10 cellular contexts compared by ENCODE assay signal in the genomic region with DNA sequence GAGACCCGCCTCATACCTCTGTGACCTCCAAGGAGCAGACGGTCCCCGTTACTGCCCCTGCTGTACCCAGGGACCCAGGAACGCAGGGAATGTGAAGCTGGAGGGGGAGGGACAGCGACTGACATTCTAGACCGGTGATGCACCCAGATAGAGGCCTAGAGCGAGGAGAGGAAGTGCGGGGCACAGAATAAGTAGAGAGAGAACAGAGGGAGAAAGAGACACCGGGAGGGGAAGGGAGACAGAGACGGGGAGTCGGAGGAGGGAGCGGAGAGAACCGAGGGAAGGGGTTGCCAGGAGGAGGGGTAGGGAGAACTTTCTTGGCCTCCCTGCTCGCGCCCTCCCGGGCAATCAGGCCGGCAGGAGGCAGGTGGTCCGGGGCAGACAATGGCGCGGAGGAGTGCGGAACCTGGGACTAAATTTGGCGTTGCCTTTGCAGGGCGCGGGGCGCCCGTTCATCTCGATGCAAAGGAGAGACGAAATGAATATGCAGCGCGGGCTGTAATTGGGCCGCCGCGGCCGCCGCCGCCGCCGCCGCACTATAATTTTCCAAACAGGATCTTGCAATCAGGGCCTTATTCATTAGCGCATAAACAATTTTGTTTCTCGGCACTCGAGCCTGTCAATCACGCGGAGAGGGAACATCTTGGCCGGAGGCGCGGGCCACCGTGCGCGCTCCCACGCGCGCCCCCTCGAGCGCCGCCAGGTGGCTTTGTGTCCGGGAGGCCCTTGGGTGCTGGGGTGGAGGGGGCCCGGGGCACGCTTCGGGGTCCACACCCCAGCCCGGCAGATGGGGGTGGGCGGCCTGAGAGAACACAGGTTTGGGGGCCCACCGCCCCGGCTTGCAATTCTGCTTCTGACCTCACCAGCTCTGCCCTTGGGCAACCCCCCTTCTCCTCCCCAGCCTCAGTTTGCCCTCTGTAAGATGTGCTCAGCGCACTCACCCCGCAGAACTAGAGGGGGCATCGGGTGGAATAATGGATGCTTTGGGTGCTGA. TPM values are rescaled to one million over a fixed set of nuclear protein-coding genes. Genes with fewer than 3 reads are reported as not detected.
DNase-seq lines count a peak whose midpoint lies in the region; ATAC-seq and TF ChIP-seq lines count a peak whose summit lies in the region.
"Had no signal": no experiment of that assay in that cellular context is flagged by ENCODE, and none has a peak within 500 bp of the region (broad histone marks: within the 10 kb centered on the region; RNA-seq: fewer than 3 reads in every experiment).

No MANE protein-coding gene starts in this region.

- DNase-seq in activated T-cell treated with anti-CD3 and anti-CD28 coated beads, Interleukin-2, amount 50 U/mL, for 4 hours: no peak
- DNase-seq in activated T-cell treated with anti-CD3 and anti-CD28 coated beads, Interleukin-2, amount 50 U/mL, for 1 hour: no peak
- DNase-seq in suprapubic skin (ENCODE audit: low spot score in 2 of 2) (no peak), COR-L47 (lab: John Stamatoyannopoulos, UW) (no peak)
- DNase-seq: DND-41, NCI-H2227 treated with DMSO at 0.1 percent for 48 hours had no signal

- peak overlapping the region; percentile 56; the same call in 1 of the 2 replicates for H3K9ac ChIP-seq in iPS-20b (ENCODE audit: low read depth, low read length)

- peaks cover 59% of the 10 kb centered on the region for H3K27me3 ChIP-seq in iPS-20b (ENCODE audit: insufficient read depth, low read length)
- H3K27me3 ChIP-seq in suprapubic skin: peaks cover 33% of the 10 kb centered on the region

- H3K27me3 Mint-ChIP-seq in activated T-cell treated with anti-CD3 and anti-CD28 coated beads, Interleukin-2, amount 50 U/mL, for 4 hours (ENCODE audit: low read depth): peaks cover 39% of the 10 kb centered on the region

- no peaks in the 10 kb centered on the region for H3K9me3 ChIP-seq in iPS-20b (ENCODE audit: insufficient read depth, low read depth, low read length)
- no peaks in the 10 kb centered on the region for H3K9me3 ChIP-seq in suprapubic skin

- no peak for ATAC-seq in activated T-cell treated with anti-CD3 and anti-CD28 coated beads, Interleukin-2, amount 50 U/mL, for 4 hours
- ATAC-seq in GM21717 (IDR thresholded peaks at IDR 0.05; ENCODE audit: unreplicated experiment) (no peak), GM19351 (IDR thresholded peaks at IDR 0.05; ENCODE audit: unreplicated experiment) (no peak)

- peak overlapping the region; percentile 45 for H3K4me3 Mint-ChIP-seq in activated T-cell treated with anti-CD3 and anti-CD28 coated beads, Interleukin-2, amount 50 U/mL, for 4 hours

- TF ChIP-seq POLR2A in suprapubic skin (IDR thresholded peaks at IDR 0.05): no peak

- no peaks in the 10 kb centered on the region for H3K36me3 ChIP-seq in iPS-20b (ENCODE audit: insufficient read depth, low read depth, low read length)
- H3K36me3 ChIP-seq in suprapubic skin: no peaks in the 10 kb centered on the region

- H3K27ac ChIP-seq in angular gyrus (ENCODE audit: low read depth, low read length): peak overlapping the region; percentile 75
- H3K27ac ChIP-seq in iPS-20b (ENCODE audit: low read length): no peak overlapping the region
- no peak overlapping the region for H3K27ac ChIP-seq in suprapubic skin

- peaks cover 19% of the 10 kb centered on the region for H3K4me1 Mint-ChIP-seq in activated T-cell treated with anti-CD3 and anti-CD28 coated beads, Interleukin-2, amount 50 U/mL, for 4 hours (ENCODE audit: low read depth)

- 23% methylated on average over 58 of the region's 67 CpGs for WGBS in suprapubic skin

- TF ChIP-seq CTCF in suprapubic skin (IDR thresholded peaks at IDR 0.05): no peak

- no peaks in the 10 kb centered on the region for H3K9me3 Mint-ChIP-seq in activated T-cell treated with anti-CD3 and anti-CD28 coated beads, Interleukin-2, amount 50 U/mL, for 4 hours

- H3K4me1 ChIP-seq in iPS-20b (ENCODE audit: insufficient read depth, low read length) (peaks cover 4% of the 10 kb centered on the region), suprapubic skin (peaks cover 22% of the 10 kb centered on the region)

- no peaks in the 10 kb centered on the region for H3K36me3 Mint-ChIP-seq in activated T-cell treated with anti-CD3 and anti-CD28 coated beads, Interleukin-2, amount 50 U/mL, for 4 hours (ENCODE audit: insufficient read depth)

- H3K4me3 ChIP-seq in iPS-20b (ENCODE audit: low read length): peak overlapping the region; percentile 76
- peak overlapping the region; percentile 33 for H3K4me3 ChIP-seq in suprapubic skin

- TF ChIP-seq EP300 in suprapubic skin (IDR thresholded peaks at IDR 0.05): no peak

RNA-seq across cellular contexts. Expression of a gene that starts 32.9 kb away (rescaled TPM):
- 10 to 100 TPM; 47.3 to 52.9 (median 50.3) TPM for total RNA-seq in activated T-cell treated with anti-CD3 and anti-CD28 coated beads, Interleukin-2, amount 50 U/mL, for 4 hours
- 10 to 100 TPM; 16.3 to 34.4 (median 30.2) TPM for total RNA-seq in suprapubic skin

RNA-seq across cellular contexts. Expression of a gene that starts 33.1 kb away (rescaled TPM):
- total RNA-seq in activated T-cell treated with anti-CD3 and anti-CD28 coated beads, Interleukin-2, amount 50 U/mL, for 4 hours: not detected
- total RNA-seq in suprapubic skin: not detected

RNA-seq across cellular contexts. Expression of a gene that starts 33.5 kb away (rescaled TPM):
- 1 to 10 TPM; 4.2 to 5.1 (median 4.7) TPM for total RNA-seq in activated T-cell treated with anti-CD3 and anti-CD28 coated beads, Interleukin-2, amount 50 U/mL, for 4 hours
- total RNA-seq in suprapubic skin: 10 to 100 TPM in 2 of 4 donors, 1 to 10 TPM in 2; 7.2 to 12.1 (median 9.9) TPM
